In the genomic region with DNA sequence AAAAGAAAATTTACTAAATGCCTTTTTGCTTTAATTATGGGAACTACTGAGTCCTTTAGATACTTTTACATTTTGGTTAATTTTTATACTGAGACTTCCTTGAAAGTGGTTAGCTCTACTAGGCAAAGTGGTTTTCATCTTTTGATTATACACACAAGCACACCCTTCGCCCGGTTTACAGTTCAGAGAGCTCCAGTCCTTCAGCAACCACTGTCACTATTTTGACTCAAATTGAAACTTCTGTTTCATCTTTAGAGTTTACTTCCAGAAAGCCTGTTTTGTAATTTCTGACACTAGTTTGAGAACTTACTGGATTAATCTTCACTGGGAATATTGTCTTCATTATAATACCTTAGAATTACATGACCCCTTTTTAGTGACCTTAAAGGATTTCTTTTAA, we compare ENCODE assay signal across 11 cellular contexts.
DNase-seq lines count a peak whose midpoint lies in the region; ATAC-seq and TF ChIP-seq lines count a peak whose summit lies in the region.
"Had no signal": no experiment of that assay in that cellular context is flagged by ENCODE, and none has a peak within 500 bp of the region (broad histone marks: within the 10 kb centered on the region; RNA-seq: fewer than 3 reads in every experiment).

No MANE protein-coding gene starts in this region.

- peak; percentile 30 for DNase-seq in GM10266 (ENCODE audit: extremely low spot score)
- peak; percentile 68 for DNase-seq in activated naive CD4-positive, alpha-beta T cell treated with anti-CD3 and anti-CD28 coated beads, Interleukin-2, amount 10 ng/mL, durations not matched to agents 7 days and 5 days
- no peak for DNase-seq in globus pallidus (ENCODE audit: low spot score)
- no peak for DNase-seq in NCI-H524 (lab: John Stamatoyannopoulos, UW)
- DNase-seq in NCI-H748 treated with DMSO at 0.1 percent for 48 hours (lab: John Stamatoyannopoulos, UW), result no peak
- DNase-seq: Calu3, NCI-H1048 had no signal

- peak overlapping the region; percentile 46 for H3K4me3 Mint-ChIP-seq in activated naive CD4-positive, alpha-beta T cell treated with anti-CD3 and anti-CD28 coated beads, Interleukin-2, amount 10 ng/mL, durations not matched to agents 7 days and 5 days

- peak; percentile 97 for ATAC-seq in GM19395 (IDR thresholded peaks at IDR 0.05; ENCODE audit: unreplicated experiment)
- peak; percentile 88 for ATAC-seq in HG03097 (IDR thresholded peaks at IDR 0.05; ENCODE audit: low FRiP score, unreplicated experiment)
- ATAC-seq in GM18511 (IDR thresholded peaks at IDR 0.05; ENCODE audit: unreplicated experiment), result no peak
- ATAC-seq: Right ventricle myocardium inferior had no signal

- peak overlapping the region; percentile 97 for H3K27ac Mint-ChIP-seq in activated naive CD4-positive, alpha-beta T cell treated with anti-CD3 and anti-CD28 coated beads, Interleukin-2, amount 10 ng/mL, durations not matched to agents 7 days and 5 days

- H3K9me3 Mint-ChIP-seq in activated naive CD4-positive, alpha-beta T cell treated with anti-CD3 and anti-CD28 coated beads, Interleukin-2, amount 10 ng/mL, durations not matched to agents 7 days and 5 days, result no peaks in the 10 kb centered on the region

- no peak for TF ChIP-seq CTCF in GM10266 (IDR thresholded peaks at IDR 0.05; ENCODE audit: control insufficient read depth, insufficient read depth, low read depth, missing control alignments)

- no peaks in the 10 kb centered on the region for H3K27me3 Mint-ChIP-seq in activated naive CD4-positive, alpha-beta T cell treated with anti-CD3 and anti-CD28 coated beads, Interleukin-2, amount 10 ng/mL, durations not matched to agents 7 days and 5 days

- peaks cover 27% of the 10 kb centered on the region for H3K36me3 Mint-ChIP-seq in activated naive CD4-positive, alpha-beta T cell treated with anti-CD3 and anti-CD28 coated beads, Interleukin-2, amount 10 ng/mL, durations not matched to agents 7 days and 5 days

- CTCF ChIA-PET in activated naive CD4-positive, alpha-beta T cell treated with anti-CD3 and anti-CD28 coated beads, Interleukin-2, amount 10 ng/mL, durations not matched to agents 7 days and 5 days (lab: Charles Lee), result interaction anchor here (1.3 kb wide), 1 partner anchor 26 kb away, joined by 4 read pairs; no protein-coding TSS in a partner anchor

- peaks cover 70% of the 10 kb centered on the region for H3K4me1 Mint-ChIP-seq in activated naive CD4-positive, alpha-beta T cell treated with anti-CD3 and anti-CD28 coated beads, Interleukin-2, amount 10 ng/mL, durations not matched to agents 7 days and 5 days

Comparison
In these comparisons a context has a peak if more than half of its experiments do, and no peak if none do; other contexts are left out.
1. DNase-seq: peak in GM10266 (single experiment) and activated naive CD4-positive, alpha-beta T cell treated with anti-CD3 and anti-CD28 coated beads, Interleukin-2, amount 10 ng/mL, durations not matched to agents 7 days and 5 days (single experiment); none in globus pallidus (single experiment), NCI-H524 (0 of 2) and NCI-H748 treated with DMSO at 0.1 percent for 48 hours (single experiment).